8 cellular contexts compared by ENCODE assay signal in genomic region chr7:47581821-47582747, GRCh38. TPM values are rescaled to one million over a fixed set of nuclear protein-coding genes. Genes with fewer than 3 reads are reported as not detected.
DNase-seq lines count a peak whose midpoint lies in the region; ATAC-seq, FAIRE-seq and TF ChIP-seq lines count a peak whose summit lies in the region.

Gene TNS3 (minus strand): TSS chr7:47582111. CDS start chr7:47439636, 142,475 bp downstream.

- no peaks in the 10 kb centered on the region for H3K4me1 Mint-ChIP-seq in natural killer cell
- no peaks in the 10 kb centered on the region for H3K4me1 Mint-ChIP-seq in natural killer cell treated with Interleukin-12 subunit alpha and Interleukin-12 subunit beta and Interleukin-15 and Interleukin-18, amount 100 ng/mL, for 72 hours (ENCODE audit: low read depth in 2 of 2)

- H3K27ac ChIP-seq in ascending aorta: peak within 1 kb of the TSS; percentile 85 to 88

- in situ Hi-C loops in GM13977 (cut with MboI; ENCODE audit: low pct_unique_long_range_greater_than_20kb, low sequenced_read_pairs, unreplicated experiment): no loop called here

- peak within 1 kb of the TSS; percentile 50 for H3K4me3 Mint-ChIP-seq in natural killer cell
- no peak within 1 kb of the TSS for H3K4me3 Mint-ChIP-seq in natural killer cell treated with Interleukin-12 subunit alpha and Interleukin-12 subunit beta and Interleukin-15 and Interleukin-18, amount 100 ng/mL, for 72 hours

- ATAC-seq in natural killer cell: no peak
- no peak for ATAC-seq in natural killer cell treated with Interleukin-12 subunit alpha and Interleukin-12 subunit beta and Interleukin-15 and Interleukin-18, amount 100 ng/mL, for 72 hours

- TF ChIP-seq CTCF in natural killer cell (IDR thresholded peaks at IDR 0.05) (no peak), ascending aorta (IDR thresholded peaks at IDR 0.05) (peak in 1 of 3 experiments; percentile 60), GM13977 (IDR thresholded peaks at IDR 0.05; ENCODE audit: extremely low read depth, insufficient read depth, missing control alignments) (no peak)

- no peak for FAIRE-seq in GM19239 (lab: Jason Lieb, UNC)

- peaks cover 14 to 58% of the 10 kb centered on the region in 2 donors for H3K4me1 ChIP-seq in ascending aorta

- H3K4me3 ChIP-seq in ascending aorta (peak within 1 kb of the TSS; percentile 75 to 82), iPS-11a (ENCODE audit: low read depth, low read length) (peak within 1 kb of the TSS; percentile 44), skeletal muscle cell (ENCODE audit: low read depth, low read length) (peak within 1 kb of the TSS; percentile 81)

- no peaks in the 10 kb centered on the region for H3K36me3 ChIP-seq in ascending aorta

- no peak for DNase-seq in natural killer cell
- DNase-seq in natural killer cell treated with Interleukin-12 subunit alpha and Interleukin-12 subunit beta and Interleukin-15 and Interleukin-18, amount 100 ng/mL, for 72 hours (ENCODE audit: low spot score): no peak
- DNase-seq in ascending aorta (ENCODE audit: low spot score in 2 of 2): peak in 1 of 2 donors; percentile 73
- no peak for DNase-seq in skeletal muscle cell (ENCODE audit: low read depth)
- no peak for DNase-seq in GM19239 (ENCODE audit: insufficient read length, low spot score)
- DNase-seq in GM13977 (ENCODE audit: low spot score): no peak
- no peak for DNase-seq in activated CD4-positive, CD25-positive, alpha-beta regulatory T cell (lab: John Stamatoyannopoulos, UW)

- no peaks in the 10 kb centered on the region for H3K36me3 Mint-ChIP-seq in natural killer cell
- no peaks in the 10 kb centered on the region for H3K36me3 Mint-ChIP-seq in natural killer cell treated with Interleukin-12 subunit alpha and Interleukin-12 subunit beta and Interleukin-15 and Interleukin-18, amount 100 ng/mL, for 72 hours

- intact Hi-C loops in natural killer cell (cut with micrococcal nuclease) (no loop called here), ascending aorta (cut with DNase I) (loop anchor here (2.0 to 5.0 kb wide), 9 partner anchors 45 to 235 kb away; no protein-coding TSS in a partner anchor)

- H3K27me3 ChIP-seq in ascending aorta: no peaks in the 10 kb centered on the region

- H3K27me3 Mint-ChIP-seq in natural killer cell (ENCODE audit: low read depth in 2 of 2): peaks cover 33 to 35% of the 10 kb centered on the region in 2 donors
- H3K27me3 Mint-ChIP-seq in natural killer cell treated with Interleukin-12 subunit alpha and Interleukin-12 subunit beta and Interleukin-15 and Interleukin-18, amount 100 ng/mL, for 72 hours: peaks cover 26% of the 10 kb centered on the region in 2 donors

- H3K9me3 ChIP-seq in ascending aorta: no peaks in the 10 kb centered on the region

- no peak within 1 kb of the TSS for H3K27ac Mint-ChIP-seq in natural killer cell
- H3K27ac Mint-ChIP-seq in natural killer cell treated with Interleukin-12 subunit alpha and Interleukin-12 subunit beta and Interleukin-15 and Interleukin-18, amount 100 ng/mL, for 72 hours: no peak within 1 kb of the TSS

- no peaks in the 10 kb centered on the region for H3K9me3 Mint-ChIP-seq in natural killer cell
- no peaks in the 10 kb centered on the region for H3K9me3 Mint-ChIP-seq in natural killer cell treated with Interleukin-12 subunit alpha and Interleukin-12 subunit beta and Interleukin-15 and Interleukin-18, amount 100 ng/mL, for 72 hours

RNA-seq across cellular contexts. Expression of gene TNS3, which starts in this region (rescaled TPM):
- 1 to 10 TPM; 1.6 to 3.5 (median 2.9) TPM for total RNA-seq in natural killer cell
- total RNA-seq in natural killer cell treated with Interleukin-12 subunit alpha and Interleukin-12 subunit beta and Interleukin-15 and Interleukin-18, amount 100 ng/mL, for 72 hours: under 1 TPM in 1 of 2 donors, not detected in 1; 0.50 TPM
- total RNA-seq in ascending aorta: 89.8 TPM

Comparison
In these comparisons a context has a peak if more than half of its experiments do, and no peak if none do; other contexts are left out.
1. RNA of gene TNS3 (total RNA-seq): 89.8 TPM in ascending aorta (single experiment); 1.6 to 3.5 TPM in natural killer cell and 0.50 TPM in natural killer cell treated with Interleukin-12 subunit alpha and Interleukin-12 subunit beta and Interleukin-15 and Interleukin-18, amount 100 ng/mL, for 72 hours; every median in the first group is over 10 times any median in the second.
2. Peak in every context shown above with its lines, with median percentiles within 50 percentile points of each other: H3K4me3 ChIP-seq.